8 cellular contexts compared by ENCODE assay signal in genomic region chr9:127796225-127796813, GRCh38. TPM values are rescaled to one million over a fixed set of nuclear protein-coding genes. Genes with fewer than 3 reads are reported as not detected.
DNase-seq lines count a peak whose midpoint lies in the region; ATAC-seq and TF ChIP-seq lines count a peak whose summit lies in the region.

No MANE protein-coding gene starts in this region.

- 49 to 100% methylated on average over 1 to 6 of the region's 8 CpGs for WGBS in gastroesophageal sphincter (ENCODE audit: low coverage in 1 of 2), 2 donors

- H3K36me3 ChIP-seq in RWPE2 (ENCODE audit: low read depth) (peaks cover 5% of the 10 kb centered on the region), gastroesophageal sphincter (peaks cover 0 to 29% of the 10 kb centered on the region in 2 donors)

- peak; percentile 41; the same call in 2 of the 3 replicates for ATAC-seq in RWPE2 (ENCODE audit: low read depth)
- ATAC-seq in gastroesophageal sphincter: peak; percentile 64
- peak; percentile 42 for ATAC-seq in stimulated activated naive CD8-positive, alpha-beta T cell treated with anti-CD3 and anti-CD28 coated beads, Interleukin-15, Interleukin-2, amounts not matched to agents 100 U/mL and 50 U/mL, for 24 hours
- no peak for ATAC-seq in HG03469 (IDR thresholded peaks at IDR 0.05; ENCODE audit: unreplicated experiment)

- peaks cover 20% of the 10 kb centered on the region for H3K4me1 Mint-ChIP-seq in T-helper 1 cell treated with Interleukin-12 subunit alpha and Interleukin-12 subunit beta and Interleukin-4 antibody, amounts not matched to agents 30 μg/mL and 1 μg/mL, for 36 hours (ENCODE audit: low read depth)
- H3K4me1 Mint-ChIP-seq in chondrocyte (ENCODE audit: low read depth): peaks cover 11% of the 10 kb centered on the region

- TF ChIP-seq EP300 in gastroesophageal sphincter (IDR thresholded peaks at IDR 0.05): no peak

- H3K27ac ChIP-seq in RWPE2 (ENCODE audit: poor library complexity, severe bottlenecking) (no peak overlapping the region), gastroesophageal sphincter (peak overlapping the region in 1 of 4 donors; percentile 36)

- TF ChIP-seq CTCF in RWPE2 (IDR thresholded peaks at IDR 0.05; ENCODE audit: poor library complexity, severe bottlenecking) (no peak), gastroesophageal sphincter (IDR thresholded peaks at IDR 0.05) (no peak), chondrocyte (IDR thresholded peaks at IDR 0.05) (no peak)

- H3K36me3 Mint-ChIP-seq in T-helper 1 cell treated with Interleukin-12 subunit alpha and Interleukin-12 subunit beta and Interleukin-4 antibody, amounts not matched to agents 30 μg/mL and 1 μg/mL, for 36 hours (ENCODE audit: low read depth): peaks cover 8% of the 10 kb centered on the region
- peaks cover 4% of the 10 kb centered on the region for H3K36me3 Mint-ChIP-seq in chondrocyte (ENCODE audit: low read depth)

- peaks cover 5% of the 10 kb centered on the region for H3K4me1 ChIP-seq in RWPE2 (ENCODE audit: insufficient read depth, poor library complexity, severe bottlenecking)
- H3K4me1 ChIP-seq in gastroesophageal sphincter: peaks cover 0 to 28% (median 7%) of the 10 kb centered on the region in 3 donors

- H3K27me3 ChIP-seq in RWPE2 (ENCODE audit: insufficient read depth, poor library complexity, severe bottlenecking) (no peaks in the 10 kb centered on the region), gastroesophageal sphincter (no peaks in the 10 kb centered on the region)

- H3K27me3 Mint-ChIP-seq in T-helper 1 cell treated with Interleukin-12 subunit alpha and Interleukin-12 subunit beta and Interleukin-4 antibody, amounts not matched to agents 30 μg/mL and 1 μg/mL, for 36 hours (ENCODE audit: low read depth): no peaks in the 10 kb centered on the region
- H3K27me3 Mint-ChIP-seq in chondrocyte (ENCODE audit: low read depth): no peaks in the 10 kb centered on the region

- no peaks in the 10 kb centered on the region for H3K9me3 Mint-ChIP-seq in T-helper 1 cell treated with Interleukin-12 subunit alpha and Interleukin-12 subunit beta and Interleukin-4 antibody, amounts not matched to agents 30 μg/mL and 1 μg/mL, for 36 hours
- H3K9me3 Mint-ChIP-seq in chondrocyte (ENCODE audit: low read depth): no peaks in the 10 kb centered on the region

- DNase-seq in T-helper 1 cell (no peak), RWPE2 (ENCODE audit: low spot score) (no peak), NCI-H1694 (lab: John Stamatoyannopoulos, UW) (no peak), chondrocyte (ENCODE audit: low spot score) (no peak)
- no peak for DNase-seq in stimulated activated naive CD8-positive, alpha-beta T cell treated with anti-CD3 and anti-CD28 coated beads, Interleukin-15, Interleukin-2, amounts not matched to agents 100 U/mL and 50 U/mL, for 24 hours

- peak overlapping the region; percentile 76 for H3K27ac Mint-ChIP-seq in T-helper 1 cell treated with Interleukin-12 subunit alpha and Interleukin-12 subunit beta and Interleukin-4 antibody, amounts not matched to agents 30 μg/mL and 1 μg/mL, for 36 hours
- no peak overlapping the region for H3K27ac Mint-ChIP-seq in chondrocyte (ENCODE audit: unreplicated experiment)

- TF ChIP-seq POLR2A in gastroesophageal sphincter (IDR thresholded peaks at IDR 0.05): no peak

- peak overlapping the region; percentile 79 for H3K4me3 Mint-ChIP-seq in T-helper 1 cell treated with Interleukin-12 subunit alpha and Interleukin-12 subunit beta and Interleukin-4 antibody, amounts not matched to agents 30 μg/mL and 1 μg/mL, for 36 hours
- no peak overlapping the region for H3K4me3 Mint-ChIP-seq in chondrocyte (ENCODE audit: unreplicated experiment)

- H3K4me3 ChIP-seq in RWPE2 (ENCODE audit: severe bottlenecking): no peak overlapping the region
- H3K4me3 ChIP-seq in gastroesophageal sphincter: no peak overlapping the region

- H3K9me3 ChIP-seq in RWPE2 (ENCODE audit: severe bottlenecking) (no peaks in the 10 kb centered on the region), gastroesophageal sphincter (no peaks in the 10 kb centered on the region)

RNA-seq across cellular contexts. Expression of gene FPGS, which starts 6.4 kb away (rescaled TPM):
- total RNA-seq in gastroesophageal sphincter (10 to 100 TPM; 42.5 to 91.4 (median 63.2) TPM), chondrocyte (50.8 to 52.8 TPM (median 50.8 TPM) in 3 replicates)

RNA-seq across cellular contexts. Expression of gene CDK9, which starts 10.5 kb away (rescaled TPM):
- 10 to 100 TPM; 81.8 to 92.8 (median 86.5) TPM for total RNA-seq in gastroesophageal sphincter
- 54.9 to 67.6 TPM (median 60.3 TPM) in 3 replicates for total RNA-seq in chondrocyte

RNA-seq across cellular contexts. Expression of gene SH2D3C, which starts 17.9 kb away (rescaled TPM):
- total RNA-seq in gastroesophageal sphincter (10 to 100 TPM in 1 of 4 donors, 1 to 10 TPM in 3; 6.1 to 12.1 (median 8.5) TPM), chondrocyte (2.5 to 9.9 TPM (median 9.4 TPM) in 3 replicates)

RNA-seq across cellular contexts. Expression of gene ENG, which starts 58.1 kb away (rescaled TPM):
- total RNA-seq in gastroesophageal sphincter (10 to 100 TPM; 21.3 to 76.5 (median 48.0) TPM), chondrocyte (81.3 to 101 TPM (median 89.5 TPM) in 3 replicates)
